In the genomic region with DNA sequence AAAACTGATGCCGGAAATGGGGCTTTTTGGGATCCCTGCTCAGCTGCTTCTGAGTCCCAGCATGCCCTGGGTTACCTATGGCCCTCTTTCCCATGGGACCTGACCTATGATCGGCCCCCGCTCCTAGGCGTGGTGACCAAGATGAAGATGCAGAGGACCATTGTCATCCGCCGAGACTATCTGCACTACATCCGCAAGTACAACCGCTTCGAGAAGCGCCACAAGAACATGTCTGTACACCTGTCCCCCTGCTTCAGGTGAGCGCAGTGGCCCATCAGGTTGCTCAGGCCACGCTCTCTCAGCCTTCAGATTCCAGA, we compare ENCODE assay signal across 7 cellular contexts. TPM values are rescaled to one million over a fixed set of nuclear protein-coding genes. Genes with fewer than 3 reads are reported as not detected.
A peak's percentile ranks its signal among the peaks of the same experiment; 100 is the strongest.
DNase-seq lines count a peak whose midpoint lies in the region; ATAC-seq and TF ChIP-seq lines count a peak whose summit lies in the region.

No MANE protein-coding gene starts in this region.

- peaks cover 50% of the 10 kb centered on the region for H3K36me3 Mint-ChIP-seq in activated CD8-positive, alpha-beta memory T cell treated with anti-CD3 and anti-CD28 coated beads, Interleukin-2, amount 10 ng/mL, durations not matched to agents 7 days and 5 days
- H3K36me3 Mint-ChIP-seq in glutamatergic neuron (ENCODE audit: unreplicated experiment), result peaks cover 2% of the 10 kb centered on the region
- H3K36me3 Mint-ChIP-seq in stimulated activated naive B cell treated with anti-CD40 and anti-IgM and Interleukin-4, amounts not matched to agents 10 μg/mL and 1 μg/mL and 100 μg/mL, for 72 hours, result peaks cover 49 to 56% of the 10 kb centered on the region in 2 donors

- peak overlapping the region; percentile 96 for H3K27ac ChIP-seq in HUES48 (ENCODE audit: low read depth, low read length)

- peaks cover 23% of the 10 kb centered on the region for H3K4me1 ChIP-seq in HUES48 (ENCODE audit: control insufficient read depth, insufficient read depth, low read length)

- CTCF ChIA-PET in activated CD8-positive, alpha-beta memory T cell treated with anti-CD3 and anti-CD28 coated beads, Interleukin-2, amount 10 ng/mL, durations not matched to agents 7 days and 5 days (lab: Charles Lee), result interaction anchor here (0.8 to 2.9 kb wide), 4 partner anchors 10 to 180 kb away, joined by 3 to 9 read pairs (median 4); partner anchors contain the start of gene RPL13A

- peak overlapping the region; percentile 97 for H3K4me3 Mint-ChIP-seq in activated CD8-positive, alpha-beta memory T cell treated with anti-CD3 and anti-CD28 coated beads, Interleukin-2, amount 10 ng/mL, durations not matched to agents 7 days and 5 days
- H3K4me3 Mint-ChIP-seq in glutamatergic neuron (ENCODE audit: unreplicated experiment), result peak overlapping the region; percentile 95
- H3K4me3 Mint-ChIP-seq in stimulated activated naive B cell treated with anti-CD40 and anti-IgM and Interleukin-4, amounts not matched to agents 10 μg/mL and 1 μg/mL and 100 μg/mL, for 72 hours, result peak overlapping the region; percentile 98 to 100

- peaks cover 33% of the 10 kb centered on the region for H3K36me3 ChIP-seq in HUES48 (ENCODE audit: control insufficient read depth, insufficient read depth, low read length)

- H3K27ac Mint-ChIP-seq in activated CD8-positive, alpha-beta memory T cell treated with anti-CD3 and anti-CD28 coated beads, Interleukin-2, amount 10 ng/mL, durations not matched to agents 7 days and 5 days, result peak overlapping the region; percentile 94
- no peak overlapping the region for H3K27ac Mint-ChIP-seq in glutamatergic neuron (ENCODE audit: unreplicated experiment)
- peak overlapping the region; percentile 100 for H3K27ac Mint-ChIP-seq in stimulated activated naive B cell treated with anti-CD40 and anti-IgM and Interleukin-4, amounts not matched to agents 10 μg/mL and 1 μg/mL and 100 μg/mL, for 72 hours

- H3K9me3 Mint-ChIP-seq in activated CD8-positive, alpha-beta memory T cell treated with anti-CD3 and anti-CD28 coated beads, Interleukin-2, amount 10 ng/mL, durations not matched to agents 7 days and 5 days (ENCODE audit: low read depth), result no peaks in the 10 kb centered on the region
- H3K9me3 Mint-ChIP-seq in glutamatergic neuron (ENCODE audit: unreplicated experiment), result peaks cover 13% of the 10 kb centered on the region
- no peaks in the 10 kb centered on the region for H3K9me3 Mint-ChIP-seq in stimulated activated naive B cell treated with anti-CD40 and anti-IgM and Interleukin-4, amounts not matched to agents 10 μg/mL and 1 μg/mL and 100 μg/mL, for 72 hours

- TF ChIP-seq POLR2A in erythroblast (IDR thresholded peaks at IDR 0.05; ENCODE audit: low read length), result no peak

- H3K9me3 ChIP-seq in HUES48 (ENCODE audit: control insufficient read depth, insufficient read depth, low read length), result no peaks in the 10 kb centered on the region

- peak overlapping the region; percentile 96 for H3K4me3 ChIP-seq in HUES48 (ENCODE audit: low read depth, low read length)

- H3K27me3 ChIP-seq in HUES48 (ENCODE audit: control insufficient read depth, insufficient read depth, low read length), result no peaks in the 10 kb centered on the region

- H3K4me1 Mint-ChIP-seq in activated CD8-positive, alpha-beta memory T cell treated with anti-CD3 and anti-CD28 coated beads, Interleukin-2, amount 10 ng/mL, durations not matched to agents 7 days and 5 days, result peaks cover 65% of the 10 kb centered on the region
- H3K4me1 Mint-ChIP-seq in glutamatergic neuron (ENCODE audit: low read depth, unreplicated experiment), result peaks cover 19% of the 10 kb centered on the region
- H3K4me1 Mint-ChIP-seq in stimulated activated naive B cell treated with anti-CD40 and anti-IgM and Interleukin-4, amounts not matched to agents 10 μg/mL and 1 μg/mL and 100 μg/mL, for 72 hours, result peaks cover 37 to 40% of the 10 kb centered on the region in 2 donors

- ATAC-seq in activated CD8-positive, alpha-beta memory T cell treated with anti-CD3 and anti-CD28 coated beads, Interleukin-2, amount 10 ng/mL, durations not matched to agents 7 days and 5 days, result no peak
- ATAC-seq in stimulated activated naive B cell treated with anti-CD40 and anti-IgM and Interleukin-4, amounts not matched to agents 10 μg/mL and 1 μg/mL and 100 μg/mL, for 72 hours (replicated peaks), result no peak

- H3K27me3 Mint-ChIP-seq in activated CD8-positive, alpha-beta memory T cell treated with anti-CD3 and anti-CD28 coated beads, Interleukin-2, amount 10 ng/mL, durations not matched to agents 7 days and 5 days, result no peaks in the 10 kb centered on the region
- H3K27me3 Mint-ChIP-seq in glutamatergic neuron (ENCODE audit: unreplicated experiment), result peaks cover 11% of the 10 kb centered on the region
- no peaks in the 10 kb centered on the region for H3K27me3 Mint-ChIP-seq in stimulated activated naive B cell treated with anti-CD40 and anti-IgM and Interleukin-4, amounts not matched to agents 10 μg/mL and 1 μg/mL and 100 μg/mL, for 72 hours

- no peak for DNase-seq in activated CD8-positive, alpha-beta memory T cell treated with anti-CD3 and anti-CD28 coated beads, Interleukin-2, amount 10 ng/mL, durations not matched to agents 7 days and 5 days
- DNase-seq in glutamatergic neuron, result no peak
- DNase-seq in stimulated activated naive B cell treated with anti-CD40 and anti-IgM and Interleukin-4, amounts not matched to agents 10 μg/mL and 1 μg/mL and 100 μg/mL, for 72 hours, result no peak
- no peak for DNase-seq in activated CD4-positive, CD25-positive, alpha-beta regulatory T cell treated with anti-CD3 and anti-CD28 coated beads, Interleukin-2, amount 50 U/mL, for 72 hours
- no peak for DNase-seq in putamen (ENCODE audit: low spot score)
- DNase-seq in erythroblast (lab: John Stamatoyannopoulos, UW), result no peak

- no peak for TF ChIP-seq CTCF in glutamatergic neuron (IDR thresholded peaks at IDR 0.05; ENCODE audit: partially characterized antibody, unreplicated experiment)

- H3K9ac ChIP-seq in HUES48 (ENCODE audit: low read depth, low read length), result peak overlapping the region; percentile 97; the same call in 1 of the 2 replicates

RNA-seq across cellular contexts. Expression of gene RPS11, which starts 1.5 kb away (rescaled TPM):
- total RNA-seq in activated CD8-positive, alpha-beta memory T cell treated with anti-CD3 and anti-CD28 coated beads, Interleukin-2, amount 10 ng/mL, durations not matched to agents 7 days and 5 days, result 1,000 to 10,000 TPM; 1,876 to 2,018 TPM
- 1,862 TPM for total RNA-seq in glutamatergic neuron (ENCODE audit: unreplicated experiment)

RNA-seq across cellular contexts. Expression of gene RPL13A, which starts 10.3 kb away (rescaled TPM):
- total RNA-seq in activated CD8-positive, alpha-beta memory T cell treated with anti-CD3 and anti-CD28 coated beads, Interleukin-2, amount 10 ng/mL, durations not matched to agents 7 days and 5 days, result 1,000 to 10,000 TPM; 2,143 to 2,523 TPM
- total RNA-seq in glutamatergic neuron (ENCODE audit: unreplicated experiment), result 1,648 TPM

RNA-seq across cellular contexts. Expression of gene FCGRT, which starts 14.7 kb away (rescaled TPM):
- 1 to 10 TPM; 2.1 to 7.9 TPM for total RNA-seq in activated CD8-positive, alpha-beta memory T cell treated with anti-CD3 and anti-CD28 coated beads, Interleukin-2, amount 10 ng/mL, durations not matched to agents 7 days and 5 days
- total RNA-seq in glutamatergic neuron (ENCODE audit: unreplicated experiment), result 8.9 TPM

RNA-seq across cellular contexts. Expression of gene FLT3LG, which starts 23.7 kb away (rescaled TPM):
- total RNA-seq in activated CD8-positive, alpha-beta memory T cell treated with anti-CD3 and anti-CD28 coated beads, Interleukin-2, amount 10 ng/mL, durations not matched to agents 7 days and 5 days, result 100 to 1,000 TPM; 112 to 151 TPM
- total RNA-seq in glutamatergic neuron (ENCODE audit: unreplicated experiment), result 13.1 TPM

RNA-seq across cellular contexts. Expression of gene RCN3, which starts 30.1 kb away (rescaled TPM):
- total RNA-seq in activated CD8-positive, alpha-beta memory T cell treated with anti-CD3 and anti-CD28 coated beads, Interleukin-2, amount 10 ng/mL, durations not matched to agents 7 days and 5 days, result under 1 TPM; 0.19 to 0.53 TPM
- 2.5 TPM for total RNA-seq in glutamatergic neuron (ENCODE audit: unreplicated experiment)
